11 cellular contexts compared by ENCODE assay signal in genomic region chr17:28112199-28112995, GRCh38.
A peak's percentile ranks its signal among the peaks of the same experiment; 100 is the strongest.
DNase-seq lines count a peak whose midpoint lies in the region; ATAC-seq and TF ChIP-seq lines count a peak whose summit lies in the region.
"Had no signal": no experiment of that assay in that cellular context is flagged by ENCODE, and none has a peak within 500 bp of the region (broad histone marks: within the 10 kb centered on the region; RNA-seq: fewer than 3 reads in every experiment).

No MANE protein-coding gene starts in this region.

- peak overlapping the region; percentile 43 for H3K4me3 Mint-ChIP-seq in natural killer cell
- H3K4me3 Mint-ChIP-seq in natural killer cell treated with Interleukin-12 subunit alpha and Interleukin-12 subunit beta and Interleukin-15 and Interleukin-18, amount 100 ng/mL, for 72 hours, result no peak overlapping the region

- peaks cover 24 to 38% of the 10 kb centered on the region in 2 donors for H3K4me1 Mint-ChIP-seq in natural killer cell
- peaks cover 9 to 18% of the 10 kb centered on the region in 2 donors for H3K4me1 Mint-ChIP-seq in natural killer cell treated with Interleukin-12 subunit alpha and Interleukin-12 subunit beta and Interleukin-15 and Interleukin-18, amount 100 ng/mL, for 72 hours (ENCODE audit: low read depth in 2 of 2)

- TF ChIP-seq POLR2A in erythroblast (IDR thresholded peaks at IDR 0.05; ENCODE audit: low read length), result no peak

- intact Hi-C loops in natural killer cell (cut with micrococcal nuclease) (no loop called here), head of caudate nucleus (cut with DNase I) (no loop called here)

- peak overlapping the region in 1 of 2 donors; percentile 48 for H3K27ac Mint-ChIP-seq in natural killer cell
- H3K27ac Mint-ChIP-seq in natural killer cell treated with Interleukin-12 subunit alpha and Interleukin-12 subunit beta and Interleukin-15 and Interleukin-18, amount 100 ng/mL, for 72 hours, result no peak overlapping the region

- DNase-seq in natural killer cell (no peak), erythroblast (lab: John Stamatoyannopoulos, UW) (peak; percentile 23 to 29), lung microvascular endothelial cell (ENCODE audit: low read depth in 2 of 2) (peak; percentile 42 to 49), T-helper 1 cell (no peak), NCI-H2107 treated with DMSO at 0.1 percent for 48 hours (lab: John Stamatoyannopoulos, UW; ENCODE audit: unreplicated experiment) (no peak), head of caudate nucleus (no peak)
- no peak for DNase-seq in natural killer cell treated with Interleukin-12 subunit alpha and Interleukin-12 subunit beta and Interleukin-15 and Interleukin-18, amount 100 ng/mL, for 72 hours (ENCODE audit: low spot score)
- DNase-seq in central memory CD4-positive, alpha-beta T cell, result no peak
- DNase-seq: activated T-cell treated with anti-CD3 and anti-CD28 coated beads, Interleukin-2, amount 50 U/mL, for 48 hours; DND-41; left cardiac atrium had no signal

- H3K27me3 Mint-ChIP-seq in natural killer cell (ENCODE audit: low read depth in 2 of 2), result no peaks in the 10 kb centered on the region
- H3K27me3 Mint-ChIP-seq in natural killer cell treated with Interleukin-12 subunit alpha and Interleukin-12 subunit beta and Interleukin-15 and Interleukin-18, amount 100 ng/mL, for 72 hours, result no peaks in the 10 kb centered on the region

- TF ChIP-seq CTCF in natural killer cell (IDR thresholded peaks at IDR 0.05), result no peak

- no peaks in the 10 kb centered on the region for H3K9me3 Mint-ChIP-seq in natural killer cell
- no peaks in the 10 kb centered on the region for H3K9me3 Mint-ChIP-seq in natural killer cell treated with Interleukin-12 subunit alpha and Interleukin-12 subunit beta and Interleukin-15 and Interleukin-18, amount 100 ng/mL, for 72 hours

- no peaks in the 10 kb centered on the region for H3K36me3 Mint-ChIP-seq in natural killer cell
- H3K36me3 Mint-ChIP-seq in natural killer cell treated with Interleukin-12 subunit alpha and Interleukin-12 subunit beta and Interleukin-15 and Interleukin-18, amount 100 ng/mL, for 72 hours, result no peaks in the 10 kb centered on the region

- ATAC-seq in natural killer cell, result no peak
- ATAC-seq in natural killer cell treated with Interleukin-12 subunit alpha and Interleukin-12 subunit beta and Interleukin-15 and Interleukin-18, amount 100 ng/mL, for 72 hours, result no peak

Comparison
In these comparisons a context has a peak if more than half of its experiments do, and no peak if none do; other contexts are left out.
1. DNase-seq: peak in erythroblast (2 of 2) and lung microvascular endothelial cell (2 of 2); none in natural killer cell (single experiment), natural killer cell treated with Interleukin-12 subunit alpha and Interleukin-12 subunit beta and Interleukin-15 and Interleukin-18, amount 100 ng/mL, for 72 hours (single experiment), T-helper 1 cell (0 of 5), NCI-H2107 treated with DMSO at 0.1 percent for 48 hours (single experiment), head of caudate nucleus (0 of 42) and central memory CD4-positive, alpha-beta T cell (single experiment).